Comparison of ENCODE assay signal across 17 cellular contexts in the genomic region with DNA sequence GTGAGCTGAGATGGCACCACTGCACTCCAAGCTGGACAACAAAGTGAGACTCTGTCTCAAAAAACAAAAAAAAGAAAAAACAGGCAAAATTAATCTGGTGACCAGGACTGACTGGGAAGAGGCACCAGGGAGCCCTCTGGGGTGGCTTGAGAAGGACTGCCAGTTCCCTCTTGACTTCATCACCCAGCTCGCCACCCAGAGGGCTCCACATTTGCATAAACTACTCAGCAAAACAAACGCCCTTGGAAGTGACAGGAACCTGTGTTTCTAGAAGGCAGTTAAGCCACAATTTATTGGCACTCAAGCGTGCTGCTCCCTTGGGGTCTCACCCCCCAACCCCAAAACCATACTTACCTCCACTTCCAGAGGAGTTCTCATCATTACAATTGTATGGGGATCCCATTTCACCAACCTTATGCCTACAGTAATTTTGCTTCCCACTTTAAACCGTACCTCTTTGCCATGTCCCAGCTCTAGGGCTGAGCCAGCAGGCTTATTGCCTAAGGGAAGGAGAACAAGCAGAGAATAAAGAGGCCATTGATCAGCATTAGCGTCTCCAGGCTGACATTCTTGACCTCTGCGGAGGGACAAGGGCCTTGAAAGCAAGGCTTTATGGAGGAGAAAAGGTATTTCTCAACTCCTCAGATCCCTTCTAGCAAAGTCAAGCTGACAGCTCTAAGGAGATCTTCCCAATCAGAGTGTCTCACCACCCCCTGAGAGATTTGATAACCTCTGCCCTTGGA. TPM values are rescaled to one million over a fixed set of nuclear protein-coding genes. Genes with fewer than 3 reads are reported as not detected.
A peak's percentile ranks its signal among the peaks of the same experiment; 100 is the strongest.
DNase-seq lines count a peak whose midpoint lies in the region; ATAC-seq and TF ChIP-seq lines count a peak whose summit lies in the region.
"Had no signal": no experiment of that assay in that cellular context is flagged by ENCODE, and none has a peak within 500 bp of the region (broad histone marks: within the 10 kb centered on the region; RNA-seq: fewer than 3 reads in every experiment).

No MANE protein-coding gene starts in this region.

- peak; percentile 61 for DNase-seq in NB4 (ENCODE audit: low read depth)
- peak; percentile 53 for DNase-seq in ecto neural progenitor cell (ENCODE audit: low spot score)
- DNase-seq in sciatic nerve (ENCODE audit: low spot score), result no peak
- no peak for DNase-seq in NCI-H1048 (lab: John Stamatoyannopoulos, UW)
- no peak for DNase-seq in SHP77 treated with DMSO at 0.1 percent for 48 hours (lab: John Stamatoyannopoulos, UW)
- no peak for DNase-seq in testis
- DNase-seq: activated CD8-positive, alpha-beta T cell treated with anti-CD3 and anti-CD28 coated beads, Interleukin-2, amount 10 ng/mL, durations not matched to agents 7 days and 5 days; amniotic stem cell; cerebellar nuclear complex; DMS79; kidney glomerular epithelial cell; pancreas; stimulated activated naive CD8-positive, alpha-beta T cell treated with anti-CD3 and anti-CD28 coated beads, Interleukin-15, Interleukin-2, amounts not matched to agents 100 U/mL and 50 U/mL, for 24 hours had no signal

- peaks cover 3% of the 10 kb centered on the region for H3K4me1 ChIP-seq in testis
- H3K4me1 ChIP-seq: pancreas had no signal

- H3K27me3 ChIP-seq in testis, result no peaks in the 10 kb centered on the region
- H3K27me3 ChIP-seq: pancreas had no signal

- TF ChIP-seq CTCF in NB4 (IDR thresholded peaks at IDR 0.05; ENCODE audit: low read depth, low read length), result no peak
- no peak for TF ChIP-seq CTCF in testis (IDR thresholded peaks at IDR 0.05)

- intact Hi-C loops in sciatic nerve (cut with DNase I), result no loop called here
- intact Hi-C loops in testis (cut with DNase I; ENCODE audit: low total_unique reads), result no loop called here

- TF ChIP-seq POLR2A in NB4 (IDR thresholded peaks at IDR 0.05; ENCODE audit: extremely low read depth, insufficient read length), result no peak
- TF ChIP-seq POLR2A in testis (IDR thresholded peaks at IDR 0.05), result no peak

- WGBS in testis, 2 donors, result 67 to 76% methylated on average over 5 to 6 of the region's 6 CpGs

- H3K36me3 ChIP-seq in testis (ENCODE audit: low read depth, missing control alignments), result no peaks in the 10 kb centered on the region
- H3K36me3 ChIP-seq: pancreas had no signal

- H3K9me3 ChIP-seq in testis, result no peaks in the 10 kb centered on the region
- H3K9me3 ChIP-seq: pancreas had no signal

- H3K4me3 ChIP-seq in NB4 (ENCODE audit: low read depth, low read length) (no peak overlapping the region), testis (no peak overlapping the region)
- H3K4me3 ChIP-seq: pancreas, smooth muscle cell had no signal

- no peak overlapping the region for H3K27ac ChIP-seq in testis
- H3K27ac ChIP-seq: pancreas had no signal

- ATAC-seq in GM21529 (IDR thresholded peaks at IDR 0.05; ENCODE audit: unreplicated experiment), result peak; percentile 40
- peak; percentile 72 for ATAC-seq in sciatic nerve
- ATAC-seq: activated CD8-positive, alpha-beta T cell treated with anti-CD3 and anti-CD28 coated beads, Interleukin-2, amount 10 ng/mL, durations not matched to agents 7 days and 5 days; activated T-helper 17 cell treated with anti-CD3 and anti-CD28 coated beads, Interleukin-2, amount 50 U/mL, for 72 hours; pancreas; SK-N-SH treated with all-trans-retinoic acid at 6 μM for 48 hours; stimulated activated naive CD8-positive, alpha-beta T cell treated with anti-CD3 and anti-CD28 coated beads, Interleukin-15, Interleukin-2, amounts not matched to agents 100 U/mL and 50 U/mL, for 24 hours had no signal

RNA-seq across cellular contexts. Expression of gene RYBP, which starts 44.4 kb away (rescaled TPM):
- total RNA-seq in sciatic nerve (21.5 TPM), testis (10 to 100 TPM; 19.8 to 22.1 TPM)
- 32.2 TPM for polyA plus RNA-seq in testis (ENCODE audit: insufficient read depth, low read depth, low replicate concordance)

Comparison
In these comparisons a context has a peak if more than half of its experiments do, and no peak if none do; other contexts are left out.
1. DNase-seq: peak in NB4 (single experiment) and ecto neural progenitor cell (single experiment); none in sciatic nerve (single experiment), NCI-H1048 (single experiment), SHP77 treated with DMSO at 0.1 percent for 48 hours (single experiment) and testis (single experiment).